In genomic region chr6:118933855-118934460, GRCh38 we compare ENCODE assay signal across 8 cellular contexts. TPM values are rescaled to one million over a fixed set of nuclear protein-coding genes. Genes with fewer than 3 reads are reported as not detected.
A peak's percentile ranks its signal among the peaks of the same experiment; 100 is the strongest.
DNase-seq lines count a peak whose midpoint lies in the region; ATAC-seq and TF ChIP-seq lines count a peak whose summit lies in the region.

No MANE protein-coding gene starts in this region.

- no peak overlapping the region for H2AFZ ChIP-seq in fibroblast of lung (ENCODE audit: low read length)

- H3K9me3 ChIP-seq in NT2/D1 (ENCODE audit: insufficient read depth, low read length) = no peaks in the 10 kb centered on the region; the same call in 1 of the 2 replicates
- no peaks in the 10 kb centered on the region for H3K9me3 ChIP-seq in fibroblast of lung (ENCODE audit: control insufficient read depth, insufficient read depth, low read depth, low read length)
- H3K9me3 ChIP-seq in skeletal muscle satellite cell (replicated peaks; ENCODE audit: low read length) = no peaks in the 10 kb centered on the region

- H3K4me1 ChIP-seq in NT2/D1 (ENCODE audit: insufficient read depth, insufficient read length) (no peaks in the 10 kb centered on the region), fibroblast of lung (ENCODE audit: control insufficient read depth, extremely low read depth, insufficient read depth, low read length) (no peaks in the 10 kb centered on the region), skeletal muscle satellite cell (ENCODE audit: control insufficient read depth, insufficient read depth, low read length) (peaks cover 3% of the 10 kb centered on the region)

- H3K4me2 ChIP-seq in fibroblast of lung (ENCODE audit: extremely low read depth, insufficient read depth, low read length) (peak overlapping the region; percentile 80), skeletal muscle satellite cell (ENCODE audit: low read length) (peak overlapping the region; percentile 96)

- CTCF ChIA-PET in BJ (lab: Yijun Ruan, JAX) = interaction anchor here (0.6 kb wide), 1 partner anchor 406 kb away, joined by 3 read pairs; no protein-coding TSS in a partner anchor

- DNase-seq in BJ (ENCODE audit: low read depth) = no peak
- DNase-seq in NT2/D1 (ENCODE audit: low read depth, low spot score) = no peak
- DNase-seq in fibroblast of lung (ENCODE audit: low read depth in 2 of 2) = no peak
- no peak for DNase-seq in NCI-H1436 treated with DMSO at 0.1 percent for 48 hours (lab: John Stamatoyannopoulos, UW)
- DNase-seq in effector CD4-positive, alpha-beta T cell = no peak
- DNase-seq in kidney glomerular epithelial cell (lab: John Stamatoyannopoulos, UW) = no peak

- no peak overlapping the region for H3K27ac ChIP-seq in fibroblast of lung (ENCODE audit: insufficient read depth, low read length)

- no peaks in the 10 kb centered on the region for H3K36me3 ChIP-seq in BJ (ENCODE audit: control insufficient read depth, insufficient read depth, low read length)
- H3K36me3 ChIP-seq in NT2/D1 (ENCODE audit: insufficient read depth, insufficient read length, low read length) = peaks cover 17% of the 10 kb centered on the region
- H3K36me3 ChIP-seq in fibroblast of lung (ENCODE audit: control insufficient read depth, insufficient read depth, low read length) = no peaks in the 10 kb centered on the region
- H3K36me3 ChIP-seq in skeletal muscle satellite cell (ENCODE audit: insufficient read depth, low read length) = peaks cover 20% of the 10 kb centered on the region

- H3K4me3 ChIP-seq in BJ (ENCODE audit: low read depth, low read length) = peak overlapping the region; percentile 54
- H3K4me3 ChIP-seq in NT2/D1 (ENCODE audit: insufficient read length, low read depth) = peak overlapping the region; percentile 1
- H3K4me3 ChIP-seq in fibroblast of lung (replicated peaks in 1 of 4; ENCODE audit: control extremely low read depth in 1 of 4, insufficient read depth in 1 of 4, low read depth in 3 of 4, low read length in 4 of 4) = peak overlapping the region; percentile 54 to 90 (median 70)
- H3K4me3 ChIP-seq in skeletal muscle satellite cell (ENCODE audit: low read length) = peak overlapping the region; percentile 96

- H3K79me2 ChIP-seq in fibroblast of lung (ENCODE audit: control insufficient read depth, insufficient read depth, low read length) = no peaks in the 10 kb centered on the region

- H3K9ac ChIP-seq in NT2/D1 (ENCODE audit: insufficient read length, low read depth) (no peak overlapping the region), fibroblast of lung (ENCODE audit: insufficient read depth, low read length) (no peak overlapping the region), skeletal muscle satellite cell (ENCODE audit: low read depth, low read length) (no peak overlapping the region)

- H4K20me1 ChIP-seq in fibroblast of lung (ENCODE audit: control insufficient read depth, extremely low read depth, insufficient read depth, low read length) = no peaks in the 10 kb centered on the region

- TF ChIP-seq CTCF in BJ (IDR thresholded peaks at IDR 0.05; ENCODE audit: insufficient read depth, low read depth, low read length) (no peak), fibroblast of lung (conservative IDR thresholded peaks at IDR 0.05 in 1 of 2, IDR thresholded peaks at IDR 0.05 in 1 of 2; ENCODE audit: low read depth in 1 of 2, low read length in 2 of 2) (no peak)

- POLR2A ChIA-PET in BJ (lab: Charles Lee) = no interaction called here

- H3K27me3 ChIP-seq in BJ (ENCODE audit: control insufficient read depth, insufficient read depth, low read length) (no peaks in the 10 kb centered on the region), NT2/D1 (ENCODE audit: insufficient read depth, insufficient read length) (no peaks in the 10 kb centered on the region), fibroblast of lung (ENCODE audit: control insufficient read depth, insufficient read depth, low read length) (no peaks in the 10 kb centered on the region), skeletal muscle satellite cell (ENCODE audit: control insufficient read depth, insufficient read depth, low read length) (no peaks in the 10 kb centered on the region)

- ATAC-seq in GM19467 (IDR thresholded peaks at IDR 0.05; ENCODE audit: unreplicated experiment) = peak; percentile 1

RNA-seq across cellular contexts. Expression of gene MCM9, which starts 1.0 kb away (rescaled TPM):
- 1.7 and 1.9 TPM in 2 replicates for polyA plus RNA-seq in BJ (2011; rRNA removed)
- 6.2 and 8.9 TPM in 2 replicates for polyA minus RNA-seq in BJ (2011; rRNA and poly(A)+ RNA removed)
- total RNA-seq in fibroblast of lung = 9.6 and 12.3 TPM in 2 replicates
- 1.2 and 2.0 TPM in 2 replicates for polyA plus RNA-seq in fibroblast of lung
- 4.1 and 5.7 TPM in 2 replicates for polyA plus RNA-seq in fibroblast of lung (2012)
- 0.04 and 1.2 TPM in 2 replicates for polyA minus RNA-seq in fibroblast of lung (ENCODE audit: low replicate concordance)
- 8.1 and 12.9 TPM in 2 replicates for total RNA-seq in skeletal muscle satellite cell (2012; rRNA removed)

RNA-seq across cellular contexts. Expression of gene ASF1A, which starts 40.0 kb away (rescaled TPM):
- polyA plus RNA-seq in BJ (2011; rRNA removed) = 12.4 and 14.0 TPM in 2 replicates
- 3.8 and 3.9 TPM in 2 replicates for polyA minus RNA-seq in BJ (2011; rRNA and poly(A)+ RNA removed)
- 16.7 and 20.3 TPM in 2 replicates for total RNA-seq in fibroblast of lung
- 16.5 and 21.4 TPM in 2 replicates for polyA plus RNA-seq in fibroblast of lung
- 11.4 and 18.3 TPM in 2 replicates for polyA plus RNA-seq in fibroblast of lung (2012)
- polyA minus RNA-seq in fibroblast of lung (ENCODE audit: low replicate concordance) = 0.63 TPM in 1 of 2 replicates, not detected in the other
- 14.2 TPM in 2 replicates for total RNA-seq in skeletal muscle satellite cell (2012; rRNA removed)

Comparison
In these comparisons a context has a peak if more than half of its experiments do, and no peak if none do; other contexts are left out.
1. H3K4me3 ChIP-seq: peak in every context shown above with its lines; median percentile 96 in skeletal muscle satellite cell; 70 in fibroblast of lung; 54 in BJ; 1 in NT2/D1.